In genomic region chr11:115078461-115079438, GRCh38 we compare ENCODE assay signal across 26 cellular contexts.
DNase-seq lines count a peak whose midpoint lies in the region; ATAC-seq and TF ChIP-seq lines count a peak whose summit lies in the region.
"Had no signal": no experiment of that assay in that cellular context is flagged by ENCODE, and none has a peak within 500 bp of the region (broad histone marks: within the 10 kb centered on the region; RNA-seq: fewer than 3 reads in every experiment).

No MANE protein-coding gene starts in this region.

- no peaks in the 10 kb centered on the region for H3K36me3 Mint-ChIP-seq in activated CD8-positive, alpha-beta T cell treated with anti-CD3 and anti-CD28 coated beads, Interleukin-2, amount 10 ng/mL, durations not matched to agents 7 days and 5 days (ENCODE audit: low read depth)
- H3K36me3 Mint-ChIP-seq: naive B cell had no signal

- H3K27me3 ChIP-seq in A673 (replicated peaks; ENCODE audit: insufficient read depth, low read depth, low read length, poor library complexity): no peaks in the 10 kb centered on the region
- H3K27me3 ChIP-seq: BLaER1, foreskin keratinocyte had no signal

- H3K4me3 Mint-ChIP-seq in activated CD8-positive, alpha-beta T cell treated with anti-CD3 and anti-CD28 coated beads, Interleukin-2, amount 10 ng/mL, durations not matched to agents 7 days and 5 days: no peak overlapping the region
- H3K4me3 Mint-ChIP-seq: activated CD4-positive, alpha-beta T cell treated with anti-CD3 and anti-CD28 coated beads, Interleukin-2, amount 10 ng/mL, durations not matched to agents 7 days and 5 days; effector memory CD8-positive, alpha-beta T cell; naive B cell had no signal

- H3K4me1 Mint-ChIP-seq in activated CD8-positive, alpha-beta T cell treated with anti-CD3 and anti-CD28 coated beads, Interleukin-2, amount 10 ng/mL, durations not matched to agents 7 days and 5 days (ENCODE audit: low read depth): no peaks in the 10 kb centered on the region
- H3K4me1 Mint-ChIP-seq: activated CD4-positive, alpha-beta T cell treated with anti-CD3 and anti-CD28 coated beads, Interleukin-2, amount 10 ng/mL, durations not matched to agents 7 days and 5 days; naive B cell had no signal

- no peaks in the 10 kb centered on the region for H3K9me3 ChIP-seq in A673 (ENCODE audit: low read depth, low read length, poor library complexity, severe bottlenecking)
- H3K9me3 ChIP-seq: A549, BLaER1, upper lobe of left lung had no signal

- H3K36me3 ChIP-seq in A673 (ENCODE audit: insufficient read depth, low read length, poor library complexity, severe bottlenecking): no peaks in the 10 kb centered on the region
- H3K36me3 ChIP-seq: BLaER1, upper lobe of left lung had no signal

- CTCF ChIA-PET in activated CD8-positive, alpha-beta T cell treated with anti-CD3 and anti-CD28 coated beads, Interleukin-2, amount 10 ng/mL, durations not matched to agents 7 days and 5 days (lab: Charles Lee): no interaction called here
- CTCF ChIA-PET in A673 (lab: Charles Lee): no interaction called here

- intact Hi-C loops in A673 (cut with micrococcal nuclease; ENCODE audit: unreplicated experiment): no loop called here

- DNase-seq in NCI-H2107 treated with DMSO at 0.1 percent for 48 hours (lab: John Stamatoyannopoulos, UW; ENCODE audit: unreplicated experiment) (peak; percentile 52), NCI-H2107 (lab: John Stamatoyannopoulos, UW) (no peak), NCI-H146 (lab: John Stamatoyannopoulos, UW) (peak; percentile 88), NCI-H748 treated with DMSO at 0.1 percent for 48 hours (lab: John Stamatoyannopoulos, UW) (peak; percentile 56), retina (peak; percentile 39), A673 (ENCODE audit: low spot score) (no peak)
- DNase-seq in activated CD8-positive, alpha-beta T cell treated with anti-CD3 and anti-CD28 coated beads, Interleukin-2, amount 10 ng/mL, durations not matched to agents 7 days and 5 days: no peak
- DNase-seq: activated CD4-positive, alpha-beta T cell treated with anti-CD3 and anti-CD28 coated beads, Interleukin-2, amount 10 ng/mL, durations not matched to agents 7 days and 5 days; activated naive CD4-positive, alpha-beta T cell treated with anti-CD3 and anti-CD28 coated beads, Interleukin-2, amount 50 U/mL, for 16 hours; effector memory CD8-positive, alpha-beta T cell; foreskin keratinocyte; naive B cell; NCI-H1048; PC-9; SHP77; small intestine; stimulated activated CD4-positive, alpha-beta T cell treated with anti-CD3 and anti-CD28 coated beads, Interleukin-1b, Interleukin-23, amount 100 ng/mL, for 48 hours; SW 1271; T1000; upper lobe of left lung had no signal

- no peak overlapping the region for H3K4me3 ChIP-seq in A673 (ENCODE audit: low read depth, low read length, poor library complexity, severe bottlenecking)
- H3K4me3 ChIP-seq: A549, BLaER1, coronary artery, PC-9, upper lobe of left lung had no signal

- BruUV-seq in A673 (replicated peaks; lab: Mats Ljungman, UMichigan): no TSS peak

- POLR2A ChIA-PET in activated CD8-positive, alpha-beta T cell treated with anti-CD3 and anti-CD28 coated beads, Interleukin-2, amount 10 ng/mL, durations not matched to agents 7 days and 5 days (lab: Charles Lee): no interaction called here
- POLR2A ChIA-PET in A673 (lab: Charles Lee; ENCODE audit: low non-redundant PET): interaction anchor here (0.5 kb wide), 1 partner anchor 1178 kb away, joined by 9 read pairs; no protein-coding TSS in a partner anchor

- ATAC-seq in GM19328 (IDR thresholded peaks at IDR 0.05; ENCODE audit: unreplicated experiment): no peak
- ATAC-seq in activated CD8-positive, alpha-beta T cell treated with anti-CD3 and anti-CD28 coated beads, Interleukin-2, amount 10 ng/mL, durations not matched to agents 7 days and 5 days: no peak
- ATAC-seq: A549; effector memory CD8-positive, alpha-beta T cell; esophagus mucosa; foreskin keratinocyte; left lobe of liver had no signal

- no peak for TF ChIP-seq CTCF in A673 (conservative IDR thresholded peaks at IDR 0.05; ENCODE audit: low read depth, low read length)

- no peaks in the 10 kb centered on the region for H3K4me1 ChIP-seq in A673 (ENCODE audit: insufficient read depth, low read length, poor library complexity, severe bottlenecking)
- H3K4me1 ChIP-seq: A549, foreskin keratinocyte, upper lobe of left lung had no signal

- no peak overlapping the region for H3K27ac ChIP-seq in A673 (ENCODE audit: low read depth, low read length, poor library complexity, severe bottlenecking)
- H3K27ac ChIP-seq: A549, BLaER1, coronary artery, foreskin keratinocyte, PC-9, upper lobe of left lung had no signal

- H3K9me3 Mint-ChIP-seq in activated CD8-positive, alpha-beta T cell treated with anti-CD3 and anti-CD28 coated beads, Interleukin-2, amount 10 ng/mL, durations not matched to agents 7 days and 5 days (ENCODE audit: insufficient read depth): no peaks in the 10 kb centered on the region
- H3K9me3 Mint-ChIP-seq: activated CD4-positive, alpha-beta T cell treated with anti-CD3 and anti-CD28 coated beads, Interleukin-2, amount 10 ng/mL, durations not matched to agents 7 days and 5 days; effector memory CD8-positive, alpha-beta T cell had no signal

- H3K27ac Mint-ChIP-seq in activated CD8-positive, alpha-beta T cell treated with anti-CD3 and anti-CD28 coated beads, Interleukin-2, amount 10 ng/mL, durations not matched to agents 7 days and 5 days: no peak overlapping the region
- H3K27ac Mint-ChIP-seq: activated CD4-positive, alpha-beta T cell treated with anti-CD3 and anti-CD28 coated beads, Interleukin-2, amount 10 ng/mL, durations not matched to agents 7 days and 5 days; effector memory CD8-positive, alpha-beta T cell; naive B cell had no signal

- H3K27me3 Mint-ChIP-seq in activated CD8-positive, alpha-beta T cell treated with anti-CD3 and anti-CD28 coated beads, Interleukin-2, amount 10 ng/mL, durations not matched to agents 7 days and 5 days (ENCODE audit: low read depth): no peaks in the 10 kb centered on the region
- H3K27me3 Mint-ChIP-seq: activated CD4-positive, alpha-beta T cell treated with anti-CD3 and anti-CD28 coated beads, Interleukin-2, amount 10 ng/mL, durations not matched to agents 7 days and 5 days; naive B cell had no signal

Comparison
In these comparisons a context has a peak if more than half of its experiments do, and no peak if none do; other contexts are left out.
1. DNase-seq: peak in NCI-H2107 treated with DMSO at 0.1 percent for 48 hours (single experiment), NCI-H146 (single experiment), NCI-H748 treated with DMSO at 0.1 percent for 48 hours (single experiment) and retina (single experiment); none in NCI-H2107 (single experiment), activated CD8-positive, alpha-beta T cell treated with anti-CD3 and anti-CD28 coated beads, Interleukin-2, amount 10 ng/mL, durations not matched to agents 7 days and 5 days (single experiment) and A673 (single experiment).